ENCODE assay signal across 28 cellular contexts in genomic region chr16:22250522-22250921, GRCh38. TPM values are rescaled to one million over a fixed set of nuclear protein-coding genes. Genes with fewer than 3 reads are reported as not detected.
A peak's percentile ranks its signal among the peaks of the same experiment; 100 is the strongest.
DNase-seq lines count a peak whose midpoint lies in the region; ATAC-seq and TF ChIP-seq lines count a peak whose summit lies in the region.
"Had no signal": no experiment of that assay in that cellular context is flagged by ENCODE, and none has a peak within 500 bp of the region (broad histone marks: within the 10 kb centered on the region; RNA-seq: fewer than 3 reads in every experiment).

No MANE protein-coding gene starts in this region.

- H3K27ac Mint-ChIP-seq in MCF 10A (ENCODE audit: low read depth, unreplicated experiment) (no peak overlapping the region), GM23338 (0 out of 2 replicates have a peak overlapping the region, but pooled peaks have one; percentile 61)
- H3K27ac Mint-ChIP-seq: activated naive CD8-positive, alpha-beta T cell treated with anti-CD3 and anti-CD28 coated beads, Interleukin-2, amount 10 ng/mL, durations not matched to agents 7 days and 5 days; CD4-positive, alpha-beta T cell; mesothelial cell of epicardium had no signal

- TF ChIP-seq EP300 in gastroesophageal sphincter (IDR thresholded peaks at IDR 0.05), result no peak

- DNase-seq in MCF 10A (ENCODE audit: unreplicated experiment) (peak; percentile 51), breast epithelium (ENCODE audit: low spot score in 2 of 2) (no peak), GM23338 (ENCODE audit: low spot score) (no peak), astrocyte of the hippocampus (ENCODE audit: low read depth, low spot score) (peak; percentile 19), right lobe of liver (no peak), colonic mucosa (no peak), NCI-H2029 (lab: John Stamatoyannopoulos, UW) (no peak)
- DNase-seq: activated CD4-positive, alpha-beta T cell treated with anti-CD3 and anti-CD28 coated beads for 48 hours; activated effector memory CD4-positive, alpha-beta T cell treated with anti-CD3 and anti-CD28 coated beads, Interleukin-2, amount 50 U/mL, for 16 hours; activated naive CD8-positive, alpha-beta T cell treated with anti-CD3 and anti-CD28 coated beads, Interleukin-2, amount 10 ng/mL, durations not matched to agents 7 days and 5 days; AML-193; CD4-positive, alpha-beta T cell; HCEC 1CT; kidney; MM.1S; NCI-H1105 treated with DMSO at 0.1 percent for 48 hours; NCI-H2081; NCI-H2227 treated with DMSO at 0.1 percent for 48 hours; NCI-H526; NK-92 treated with Interleukin-12 subunit alpha and Interleukin-12 subunit beta, amount 100 ng/mL, for 24 hours; stimulated activated CD4-positive, alpha-beta T cell treated with anti-CD3 and anti-CD28 coated beads, Interleukin-4, amount 100 ng/mL, for 4 hours; tibial artery; WERI-Rb-1 had no signal

- H3K4me3 ChIP-seq in breast epithelium (no peak overlapping the region), GM23338 (no peak overlapping the region), gastroesophageal sphincter (no peak overlapping the region), right lobe of liver (no peak overlapping the region), colonic mucosa (no peak overlapping the region)
- H3K4me3 ChIP-seq: ascending aorta, tibial artery, vagina had no signal

- BruUV-seq in MCF 10A (replicated peaks; lab: Mats Ljungman, UMichigan), result no TSS peak

- TF ChIP-seq POLR2A in breast epithelium (IDR thresholded peaks at IDR 0.05) (no peak), gastroesophageal sphincter (IDR thresholded peaks at IDR 0.05) (no peak), right lobe of liver (IDR thresholded peaks at IDR 0.05) (no peak)

- POLR2A ChIA-PET in MCF 10A (lab: Yijun Ruan, JAX), result interaction anchor here (1.5 kb wide), 1 partner anchor 18 kb away, joined by 5 read pairs; no protein-coding TSS in a partner anchor

- H3K9me3 ChIP-seq in breast epithelium (no peaks in the 10 kb centered on the region), gastroesophageal sphincter (peaks cover 0 to 5% (median 0%) of the 10 kb centered on the region in 3 donors), right lobe of liver (no peaks in the 10 kb centered on the region), colonic mucosa (no peaks in the 10 kb centered on the region)
- H3K9me3 ChIP-seq: ascending aorta, vagina had no signal

- no peak overlapping the region for H3K4me2 ChIP-seq in GM23338

- H3K27ac ChIP-seq in breast epithelium (no peak overlapping the region), GM23338 (ENCODE audit: low read depth) (no peak overlapping the region), gastroesophageal sphincter (no peak overlapping the region), right lobe of liver (no peak overlapping the region), colonic mucosa (no peak overlapping the region)
- H3K27ac ChIP-seq: tibial artery, vagina, WERI-Rb-1 had no signal

- H3K4me1 ChIP-seq in breast epithelium (no peaks in the 10 kb centered on the region), GM23338 (ENCODE audit: insufficient read depth) (no peaks in the 10 kb centered on the region), gastroesophageal sphincter (no peaks in the 10 kb centered on the region), right lobe of liver (no peaks in the 10 kb centered on the region), colonic mucosa (no peaks in the 10 kb centered on the region)
- H3K4me1 ChIP-seq: ascending aorta, tibial artery, vagina had no signal

- no peak for ATAC-seq in GM23338
- ATAC-seq in gastroesophageal sphincter, result peak; percentile 39
- ATAC-seq in right lobe of liver, result no peak

- TF ChIP-seq CTCF in MCF 10A (IDR thresholded peaks at IDR 0.05; ENCODE audit: unreplicated experiment) (no peak), breast epithelium (IDR thresholded peaks at IDR 0.05) (no peak), GM23338 (conservative IDR thresholded peaks at IDR 0.05; ENCODE audit: low read depth in 2 of 2) (no peak), gastroesophageal sphincter (IDR thresholded peaks at IDR 0.05) (no peak), right lobe of liver (IDR thresholded peaks at IDR 0.05) (no peak), colonic mucosa (IDR thresholded peaks at IDR 0.05) (no peak)

- H3K27me3 ChIP-seq in breast epithelium (no peaks in the 10 kb centered on the region), GM23338 (ENCODE audit: insufficient read depth) (no peaks in the 10 kb centered on the region), gastroesophageal sphincter (no peaks in the 10 kb centered on the region), right lobe of liver (no peaks in the 10 kb centered on the region), colonic mucosa (no peaks in the 10 kb centered on the region)
- H3K27me3 ChIP-seq: ascending aorta, tibial artery, vagina had no signal

- CTCF ChIA-PET in MCF 10A (lab: Yijun Ruan, JAX), result interaction anchor here (0.7 to 1.6 kb wide), 2 partner anchors 10 to 283 kb away, joined by 3 to 6 read pairs; no protein-coding TSS in a partner anchor

- H3K9me2 ChIP-seq in GM23338 (ENCODE audit: insufficient read depth), result no peaks in the 10 kb centered on the region

- H3K4me3 Mint-ChIP-seq in MCF 10A (ENCODE audit: unreplicated experiment) (no peak overlapping the region), GM23338 (no peak overlapping the region)
- H3K4me3 Mint-ChIP-seq: activated naive CD8-positive, alpha-beta T cell treated with anti-CD3 and anti-CD28 coated beads, Interleukin-2, amount 10 ng/mL, durations not matched to agents 7 days and 5 days; CD4-positive, alpha-beta T cell; central memory CD8-positive, alpha-beta T cell; mesothelial cell of epicardium had no signal

- no peaks in the 10 kb centered on the region for H3K79me2 ChIP-seq in GM23338 (replicated peaks; ENCODE audit: insufficient read depth)

- no peaks in the 10 kb centered on the region for H3K27me3 Mint-ChIP-seq in MCF 10A (ENCODE audit: insufficient read depth, unreplicated experiment)
- H3K27me3 Mint-ChIP-seq in GM23338 (ENCODE audit: insufficient read depth, low read depth, poor library complexity), result peaks cover 6% of the 10 kb centered on the region
- H3K27me3 Mint-ChIP-seq: activated naive CD8-positive, alpha-beta T cell treated with anti-CD3 and anti-CD28 coated beads, Interleukin-2, amount 10 ng/mL, durations not matched to agents 7 days and 5 days; CD4-positive, alpha-beta T cell; central memory CD8-positive, alpha-beta T cell had no signal

- H3K36me3 ChIP-seq in breast epithelium (peaks cover 8% of the 10 kb centered on the region), GM23338 (ENCODE audit: insufficient read depth) (peaks cover 6% of the 10 kb centered on the region), gastroesophageal sphincter (peaks cover 0 to 98% of the 10 kb centered on the region in 2 donors), right lobe of liver (peaks cover 0 to 23% (median 13%) of the 10 kb centered on the region in 4 donors), colonic mucosa (no peaks in the 10 kb centered on the region)

- H4K20me1 ChIP-seq in GM23338 (replicated peaks; ENCODE audit: insufficient read depth), result no peaks in the 10 kb centered on the region

- H3K36me3 Mint-ChIP-seq in MCF 10A (ENCODE audit: insufficient read depth, unreplicated experiment), result peaks cover 63% of the 10 kb centered on the region
- peaks cover 48% of the 10 kb centered on the region for H3K36me3 Mint-ChIP-seq in GM23338 (ENCODE audit: low read depth)

- no peak overlapping the region for H2AFZ ChIP-seq in GM23338

- intact Hi-C loops in MCF 10A (cut with micrococcal nuclease), result no loop called here
- intact Hi-C loops in breast epithelium (cut with DNase I; ENCODE audit: low total_unique reads), result no loop called here
- intact Hi-C loops in right lobe of liver (cut with DNase I), result no loop called here
- intact Hi-C loops in colonic mucosa (cut with DNase I), result no loop called here

- no peaks in the 10 kb centered on the region for H3F3A ChIP-seq in GM23338 (replicated peaks; ENCODE audit: low read depth)

- H3K9ac ChIP-seq in colonic mucosa (ENCODE audit: low read depth in 2 of 2, low read length in 2 of 2), result no peak overlapping the region

- no peaks in the 10 kb centered on the region for H3K9me3 Mint-ChIP-seq in MCF 10A (ENCODE audit: unreplicated experiment)
- peaks cover 3% of the 10 kb centered on the region; the same call in 2 of the 3 replicates for H3K9me3 Mint-ChIP-seq in GM23338
- H3K9me3 Mint-ChIP-seq: CD4-positive, alpha-beta T cell; central memory CD8-positive, alpha-beta T cell had no signal

- 60% methylated on average over 1 of the region's 6 CpGs; no CpG with 5 or more reads in 1 of the 2 donors for WGBS in gastroesophageal sphincter (ENCODE audit: low coverage in 1 of 2), 2 donors
- 80% methylated on average over 1 of the region's 6 CpGs for WGBS in right lobe of liver (ENCODE audit: insufficient coverage, low coverage, low lambda C conversion rate, missing lambda C conversion rate)

- H3K4me1 Mint-ChIP-seq in MCF 10A (ENCODE audit: insufficient read depth, unreplicated experiment), result no peaks in the 10 kb centered on the region
- no peaks in the 10 kb centered on the region for H3K4me1 Mint-ChIP-seq in GM23338
- H3K4me1 Mint-ChIP-seq: central memory CD8-positive, alpha-beta T cell; mesothelial cell of epicardium had no signal

TF ChIP-seq in GM23338, 12 proteins besides CTCF, POLR2A, EP300 and RAD21:
- TF ChIP-seq ETS1 (IDR thresholded peaks at IDR 0.05) (no peak), STAT1 (IDR thresholded peaks at IDR 0.05; ENCODE audit: unreplicated experiment) (no peak)

RNA-seq across cellular contexts. Expression of gene EEF2K, which starts 44.4 kb away (rescaled TPM):
- total RNA-seq in MCF 10A (2022) (15.0 and 15.9 TPM in 2 replicates), breast epithelium (10 to 100 TPM; 23.3 to 40.5 (median 30.0) TPM), gastroesophageal sphincter (10 to 100 TPM; 31.3 to 38.9 (median 34.8) TPM), right lobe of liver (10 to 100 TPM in 5 of 6 experiments, 1 to 10 TPM in 1; 10.0 to 17.5 (median 11.5) TPM), colonic mucosa (10 to 100 TPM; 25.8 to 53.4 TPM)
- 23.9 and 26.8 TPM in 2 replicates for total RNA-seq in GM23338 (2014; rRNA removed; shearing (Covaris generic))
- polyA plus RNA-seq in GM23338 (2016; fragmentation: Nextera tagmentation; extraction: Ambion mirVana), result 5.4 and 5.7 TPM in 2 replicates

RNA-seq across cellular contexts. Expression of gene POLR3E, which starts 46.7 kb away (rescaled TPM):
- total RNA-seq in MCF 10A (2022) (53.2 and 73.8 TPM in 2 replicates), breast epithelium (10 to 100 TPM; 59.0 to 72.4 (median 64.0) TPM), gastroesophageal sphincter (10 to 100 TPM; 34.9 to 55.4 (median 48.3) TPM), right lobe of liver (10 to 100 TPM; 15.8 to 35.7 (median 26.9) TPM), colonic mucosa (10 to 100 TPM; 34.4 to 43.4 TPM)
- total RNA-seq in GM23338 (2014; rRNA removed; shearing (Covaris generic)), result 109 and 141 TPM in 2 replicates
- 62.7 and 64.4 TPM in 2 replicates for polyA plus RNA-seq in GM23338 (2016; fragmentation: Nextera tagmentation; extraction: Ambion mirVana)

Comparison
In these comparisons a context has a peak if more than half of its experiments do, and no peak if none do; other contexts are left out.
1. DNase-seq: peak in MCF 10A (single experiment) and astrocyte of the hippocampus (single experiment); none in breast epithelium (0 of 2), GM23338 (single experiment), right lobe of liver (0 of 3), colonic mucosa (single experiment) and NCI-H2029 (single experiment).